ENCODE assay signal across 20 cellular contexts in genomic region chr5:180367991-180368390, GRCh38. TPM values are rescaled to one million over a fixed set of nuclear protein-coding genes. Genes with fewer than 3 reads are reported as not detected.
DNase-seq lines count a peak whose midpoint lies in the region; ATAC-seq, FAIRE-seq and TF ChIP-seq lines count a peak whose summit lies in the region.
"Had no signal": no experiment of that assay in that cellular context is flagged by ENCODE, and none has a peak within 500 bp of the region (broad histone marks: within the 10 kb centered on the region; RNA-seq: fewer than 3 reads in every experiment).

No MANE protein-coding gene starts in this region.

- TF ChIP-seq CTCF in bronchial epithelial cell (IDR thresholded peaks at IDR 0.05; ENCODE audit: insufficient read depth, low read length, severe bottlenecking) = no peak

- no peaks in the 10 kb centered on the region for H3K27me3 Mint-ChIP-seq in stimulated activated naive CD8-positive, alpha-beta T cell treated with anti-CD3 and anti-CD28 coated beads, Interleukin-15, amount 100 ng/mL, for 72 hours

- peak; percentile 86 for FAIRE-seq in bronchial epithelial cell (lab: Jason Lieb, UNC)
- no peak for FAIRE-seq in HTR-8/SVneo (lab: Jason Lieb, UNC)

- no peak overlapping the region for H3K4me3 ChIP-seq in bronchial epithelial cell (ENCODE audit: low read depth, low read length)
- H3K4me3 ChIP-seq: BLaER1, GM23338, Peyer's patch had no signal

- no peaks in the 10 kb centered on the region for H3K9me3 Mint-ChIP-seq in stimulated activated naive CD8-positive, alpha-beta T cell treated with anti-CD3 and anti-CD28 coated beads, Interleukin-15, amount 100 ng/mL, for 72 hours
- H3K9me3 Mint-ChIP-seq: CD8-positive, alpha-beta T cell; GM23338 had no signal

- H3K27ac Mint-ChIP-seq in stimulated activated naive CD8-positive, alpha-beta T cell treated with anti-CD3 and anti-CD28 coated beads, Interleukin-15, amount 100 ng/mL, for 72 hours = no peak overlapping the region
- H3K27ac Mint-ChIP-seq: CD8-positive, alpha-beta T cell; GM23338 had no signal

- H3K27me3 ChIP-seq in bronchial epithelial cell (ENCODE audit: control insufficient read depth, insufficient read depth, low read length) = no peaks in the 10 kb centered on the region
- H3K27me3 ChIP-seq: BLaER1, Peyer's patch had no signal

- H3K4me3 Mint-ChIP-seq in stimulated activated naive CD8-positive, alpha-beta T cell treated with anti-CD3 and anti-CD28 coated beads, Interleukin-15, amount 100 ng/mL, for 72 hours = no peak overlapping the region
- H3K4me3 Mint-ChIP-seq: CD8-positive, alpha-beta T cell; GM23338 had no signal

- no peaks in the 10 kb centered on the region for H3K36me3 ChIP-seq in bronchial epithelial cell (ENCODE audit: control insufficient read depth, insufficient read depth, low read length)
- H3K36me3 ChIP-seq: BLaER1, Peyer's patch had no signal

- ATAC-seq in HG02970 (IDR thresholded peaks at IDR 0.05; ENCODE audit: low FRiP score, unreplicated experiment) = no peak
- ATAC-seq in stimulated activated naive CD8-positive, alpha-beta T cell treated with anti-CD3 and anti-CD28 coated beads, Interleukin-15, amount 100 ng/mL, for 72 hours = no peak
- ATAC-seq: GM23338 had no signal

- DNase-seq in bronchial epithelial cell (ENCODE audit: low read depth) (no peak), hypothalamus (lab: John Stamatoyannopoulos, UW) (peak in 40 of 51 donors; percentile 10 to 82 (median 46)), nucleus accumbens (lab: John Stamatoyannopoulos, UW) (peak in 50 of 56 donors; percentile 16 to 84 (median 66)), superior temporal gyrus (ENCODE audit: extremely low spot score) (peak; percentile 78), Kasumi-1 (lab: John Stamatoyannopoulos, UW) (no peak), HTR-8/SVneo (ENCODE audit: insufficient read length, low spot score) (no peak)
- no peak for DNase-seq in stimulated activated naive CD8-positive, alpha-beta T cell treated with anti-CD3 and anti-CD28 coated beads, Interleukin-15, amount 100 ng/mL, for 72 hours
- DNase-seq: CD8-positive, alpha-beta T cell; HCEC 1CT; MM.1S; NCI-H1048; NCI-H1417 treated with DMSO at 0.1 percent for 48 hours; NCI-H187; NCI-H446; NCI-H526; Peyer's patch had no signal

- no peaks in the 10 kb centered on the region for H3K4me1 Mint-ChIP-seq in stimulated activated naive CD8-positive, alpha-beta T cell treated with anti-CD3 and anti-CD28 coated beads, Interleukin-15, amount 100 ng/mL, for 72 hours

RNA-seq across cellular contexts. Expression of gene GFPT2, which starts 14.9 kb away (rescaled TPM):
- 0.26 and 0.53 TPM in 2 replicates for total RNA-seq in bronchial epithelial cell
- total RNA-seq: OCI-LY7 had no signal

Comparison
In these comparisons a context has a peak if more than half of its experiments do, and no peak if none do; other contexts are left out.
1. DNase-seq: peak in hypothalamus (40 of 51), nucleus accumbens (50 of 56) and superior temporal gyrus (single experiment); none in bronchial epithelial cell (single experiment), stimulated activated naive CD8-positive, alpha-beta T cell treated with anti-CD3 and anti-CD28 coated beads, Interleukin-15, amount 100 ng/mL, for 72 hours (0 of 2), Kasumi-1 (0 of 2) and HTR-8/SVneo (single experiment).